11 cellular contexts compared by ENCODE assay signal in genomic region chr14:55752580-55753365, GRCh38.
DNase-seq lines count a peak whose midpoint lies in the region; ATAC-seq and TF ChIP-seq lines count a peak whose summit lies in the region.
"Had no signal": no experiment of that assay in that cellular context is flagged by ENCODE, and none has a peak within 500 bp of the region (broad histone marks: within the 10 kb centered on the region; RNA-seq: fewer than 3 reads in every experiment).

No MANE protein-coding gene starts in this region.

- H3K27me3 ChIP-seq in AG04450 (ENCODE audit: control insufficient read depth, insufficient read depth, low read length) (peaks cover 5% of the 10 kb centered on the region), adipocyte (replicated peaks; ENCODE audit: control insufficient read depth, insufficient read depth, low read length) (peaks cover 3% of the 10 kb centered on the region)
- no peaks in the 10 kb centered on the region for H3K27me3 ChIP-seq in naive thymus-derived CD4-positive, alpha-beta T cell (ENCODE audit: control insufficient read depth in 2 of 2, insufficient read depth in 2 of 2, low read length in 2 of 2)
- H3K27me3 ChIP-seq: esophagus muscularis mucosa had no signal

- H3K9me3 ChIP-seq in AG04450 (ENCODE audit: control insufficient read depth, insufficient read depth, low read length): no peaks in the 10 kb centered on the region
- no peaks in the 10 kb centered on the region for H3K9me3 ChIP-seq in adipocyte (ENCODE audit: control insufficient read depth, low read length)
- H3K9me3 ChIP-seq in naive thymus-derived CD4-positive, alpha-beta T cell (ENCODE audit: control insufficient read depth in 2 of 3, low read length in 3 of 3): no peaks in the 10 kb centered on the region
- H3K9me3 ChIP-seq: esophagus muscularis mucosa had no signal

- no peak overlapping the region for H3K27ac Mint-ChIP-seq in naive thymus-derived CD4-positive, alpha-beta T cell
- H3K27ac Mint-ChIP-seq: CD4-positive, alpha-beta T cell had no signal

- TF ChIP-seq EP300 in Ishikawa (IDR thresholded peaks at IDR 0.05; ENCODE audit: borderline replicate concordance): peak; percentile 78

- intact Hi-C loops in naive thymus-derived CD4-positive, alpha-beta T cell (cut with micrococcal nuclease): no loop called here

- no peak overlapping the region for H3K9ac ChIP-seq in adipocyte (ENCODE audit: low read length)

- H3K4me3 ChIP-seq in AG04450 (ENCODE audit: low read depth, low read length) (no peak overlapping the region), adipocyte (ENCODE audit: low read length) (no peak overlapping the region)
- no peak overlapping the region for H3K4me3 ChIP-seq in naive thymus-derived CD4-positive, alpha-beta T cell (ENCODE audit: low read length)
- H3K4me3 ChIP-seq: esophagus muscularis mucosa, skin epidermis had no signal

- H3K27me3 Mint-ChIP-seq in naive thymus-derived CD4-positive, alpha-beta T cell: peaks cover 0 to 5% (median 0%) of the 10 kb centered on the region in 5 donors
- H3K27me3 Mint-ChIP-seq: CD4-positive, alpha-beta T cell had no signal

- H3K4me1 ChIP-seq in adipocyte (ENCODE audit: control insufficient read depth, insufficient read depth, low read length): peaks cover 14% of the 10 kb centered on the region
- H3K4me1 ChIP-seq in naive thymus-derived CD4-positive, alpha-beta T cell (ENCODE audit: control insufficient read depth in 2 of 2, insufficient read depth in 2 of 2, low read length in 2 of 2): no peaks in the 10 kb centered on the region

- CTCF ChIA-PET in AG04450 (lab: Charles Lee): interaction anchor here (1.1 to 1.3 kb wide), 2 partner anchors 315 to 670 kb away, joined by 3 read pairs; no protein-coding TSS in a partner anchor
- CTCF ChIA-PET in naive thymus-derived CD4-positive, alpha-beta T cell (lab: Charles Lee): no interaction called here

- POLR2A ChIA-PET in AG04450 (lab: Yijun Ruan, JAX): interaction anchor here (0.7 kb wide), 1 partner anchor 184 kb away, joined by 3 read pairs; no protein-coding TSS in a partner anchor
- POLR2A ChIA-PET in naive thymus-derived CD4-positive, alpha-beta T cell (lab: Charles Lee): no interaction called here

- H3K27ac ChIP-seq in AG04450 (ENCODE audit: low read depth, low read length): no peak overlapping the region
- no peak overlapping the region for H3K27ac ChIP-seq in naive thymus-derived CD4-positive, alpha-beta T cell (ENCODE audit: low read depth, low read length)
- H3K27ac ChIP-seq: esophagus muscularis mucosa had no signal

- TF ChIP-seq RAD21 in Ishikawa (IDR thresholded peaks at IDR 0.05; ENCODE audit: low read depth): no peak

- H3K36me3 Mint-ChIP-seq in naive thymus-derived CD4-positive, alpha-beta T cell: peaks cover 0 to 18% (median 0%) of the 10 kb centered on the region in 5 donors

- peaks cover 0 to 16% (median 0%) of the 10 kb centered on the region in 7 donors for H3K4me1 Mint-ChIP-seq in naive thymus-derived CD4-positive, alpha-beta T cell

- TF ChIP-seq CTCF in AG04450 (IDR thresholded peaks at IDR 0.05; ENCODE audit: low read depth, low read length): no peak

- H3K36me3 ChIP-seq in adipocyte (ENCODE audit: control insufficient read depth, insufficient read depth, low read length, severe bottlenecking): no peaks in the 10 kb centered on the region
- no peaks in the 10 kb centered on the region for H3K36me3 ChIP-seq in naive thymus-derived CD4-positive, alpha-beta T cell (ENCODE audit: control insufficient read depth in 2 of 3, insufficient read depth in 3 of 3, low read length in 3 of 3)
- H3K36me3 ChIP-seq: esophagus muscularis mucosa had no signal

- H3K4me3 Mint-ChIP-seq in naive thymus-derived CD4-positive, alpha-beta T cell: no peak overlapping the region
- H3K4me3 Mint-ChIP-seq: CD4-positive, alpha-beta T cell had no signal

- DNase-seq in AG04450 (ENCODE audit: low read depth, low spot score) (peak; percentile 24), adipocyte (ENCODE audit: low read depth) (peak; percentile 62), iPS-NIHi7 (ENCODE audit: extremely low spot score) (peak; percentile 33), NCI-H187 (lab: John Stamatoyannopoulos, UW) (no peak)
- no peak for DNase-seq in naive thymus-derived CD4-positive, alpha-beta T cell
- DNase-seq: CD4-positive, alpha-beta T cell had no signal

- no peaks in the 10 kb centered on the region for H3K9me3 Mint-ChIP-seq in naive thymus-derived CD4-positive, alpha-beta T cell
- H3K9me3 Mint-ChIP-seq: CD4-positive, alpha-beta T cell had no signal

- no peak for ATAC-seq in GM21723 (IDR thresholded peaks at IDR 0.05; ENCODE audit: unreplicated experiment)
- no peak for ATAC-seq in GM21423 (IDR thresholded peaks at IDR 0.05; ENCODE audit: unreplicated experiment)
- ATAC-seq in naive thymus-derived CD4-positive, alpha-beta T cell: no peak

TF ChIP-seq in Ishikawa, 13 proteins besides CTCF, POLR2A, EP300 and RAD21:
- TF ChIP-seq MAX (IDR thresholded peaks at IDR 0.05): no peak
- TF ChIP-seq NFIC (IDR thresholded peaks at IDR 0.05): peak; percentile 98
- no peak for TF ChIP-seq CREB1 (IDR thresholded peaks at IDR 0.05; ENCODE audit: low read depth)
- TF ChIP-seq USF1 (IDR thresholded peaks at IDR 0.05): no peak
- peak; percentile 51 for TF ChIP-seq CEBPB (IDR thresholded peaks at IDR 0.05)
- TF ChIP-seq TCF12 (IDR thresholded peaks at IDR 0.05; ENCODE audit: low read depth): peak; percentile 75; the same call in 1 of the 2 replicates
- no peak for TF ChIP-seq ZBTB7A (IDR thresholded peaks at IDR 0.05; ENCODE audit: low read depth)
- peak; percentile 88 for TF ChIP-seq TEAD4 (IDR thresholded peaks at IDR 0.05)
- no peak for TF ChIP-seq YY1 (IDR thresholded peaks at IDR 0.05; ENCODE audit: low read depth)
- no peak for TF ChIP-seq EGR1 (IDR thresholded peaks at IDR 0.05)
- no peak for TF ChIP-seq TAF1 (IDR thresholded peaks at IDR 0.05; ENCODE audit: low read depth)
- TF ChIP-seq REST (IDR thresholded peaks at IDR 0.05; ENCODE audit: low read depth): no peak
- no peak; the same call in 1 of the 2 replicates for TF ChIP-seq FOXM1 (IDR thresholded peaks at IDR 0.05; ENCODE audit: borderline replicate concordance, low read depth)

Comparison
In these comparisons a context has a peak if more than half of its experiments do, and no peak if none do; other contexts are left out.
1. DNase-seq: peak in AG04450 (single experiment), adipocyte (single experiment) and iPS-NIHi7 (single experiment); none in NCI-H187 (0 of 2) and naive thymus-derived CD4-positive, alpha-beta T cell (0 of 9).